In genomic region chr6:149217466-149217888, GRCh38 we compare ENCODE assay signal across 10 cellular contexts.
DNase-seq lines count a peak whose midpoint lies in the region; ATAC-seq, FAIRE-seq and TF ChIP-seq lines count a peak whose summit lies in the region.
"Had no signal": no experiment of that assay in that cellular context is flagged by ENCODE, and none has a peak within 500 bp of the region (broad histone marks: within the 10 kb centered on the region; RNA-seq: fewer than 3 reads in every experiment).

No MANE protein-coding gene starts in this region.

- POLR2A ChIA-PET in OCI-LY7 (lab: Charles Lee), result interaction anchor here (0.9 kb wide), 1 partner anchor 13 kb away, joined by 3 read pairs; no protein-coding TSS in a partner anchor

- no peak overlapping the region for H3K4me3 ChIP-seq in OCI-LY7 (ENCODE audit: low read depth, low read length, poor library complexity, severe bottlenecking)
- H3K4me3 ChIP-seq in mucosa of descending colon, result no peak overlapping the region

- no TSS peak for BruUV-seq in OCI-LY7 (replicated peaks; lab: Mats Ljungman, UMichigan)

- TF ChIP-seq POLR2A in GM12892 (IDR thresholded peaks at IDR 0.05; ENCODE audit: low read depth, low read length), result no peak

- peak overlapping the region; percentile 17; the same call in 1 of the 2 replicates for H3K4me2 ChIP-seq in OCI-LY7 (ENCODE audit: low read length)

- no peaks in the 10 kb centered on the region for H3K4me1 ChIP-seq in OCI-LY7 (ENCODE audit: insufficient read depth, low read length, poor library complexity, severe bottlenecking)
- no peaks in the 10 kb centered on the region for H3K4me1 ChIP-seq in mucosa of descending colon (ENCODE audit: low read depth)

- TF ChIP-seq CTCF in OCI-LY7 (conservative IDR thresholded peaks at IDR 0.05; ENCODE audit: low read length) (no peak), mucosa of descending colon (IDR thresholded peaks at IDR 0.05) (no peak)

- CTCF ChIA-PET in OCI-LY7 (lab: Charles Lee; ENCODE audit: unreplicated experiment), result no interaction called here

- H3K9me2 ChIP-seq in OCI-LY7 (ENCODE audit: insufficient read depth, low read length), result no peaks in the 10 kb centered on the region

- no peak for DNase-seq in GM12892 (ENCODE audit: insufficient read length)
- DNase-seq in OCI-LY7 (ENCODE audit: low spot score), result peak; percentile 29
- no peak for DNase-seq in activated T-cell treated with anti-CD3 and anti-CD28 coated beads, Interleukin-2, amount 50 U/mL, for 1 hour
- DNase-seq in mucosa of descending colon, result no peak
- DNase-seq in cerebellum (ENCODE audit: low spot score), result no peak
- no peak for DNase-seq in pons (ENCODE audit: low spot score)
- DNase-seq: activated CD4-positive, alpha-beta T cell treated with anti-CD3 and anti-CD28 coated beads, Interleukin-2, amount 10 ng/mL, durations not matched to agents 7 days and 5 days; hippocampal formation had no signal

- peak overlapping the region; percentile 66 for H2AFZ ChIP-seq in OCI-LY7 (ENCODE audit: low read length)

- H3K9me3 ChIP-seq in OCI-LY7 (ENCODE audit: low read length) (no peaks in the 10 kb centered on the region), mucosa of descending colon (no peaks in the 10 kb centered on the region)

- no peak overlapping the region for H3K27ac ChIP-seq in OCI-LY7 (ENCODE audit: low read depth, low read length, poor library complexity, severe bottlenecking)

- no peaks in the 10 kb centered on the region for H4K20me1 ChIP-seq in OCI-LY7 (ENCODE audit: insufficient read depth, low read length)

- no peaks in the 10 kb centered on the region for H3K79me2 ChIP-seq in OCI-LY7 (ENCODE audit: insufficient read depth, low read depth, low read length)

- intact Hi-C loops in OCI-LY7 (cut with micrococcal nuclease; ENCODE audit: unreplicated experiment) (no loop called here), mucosa of descending colon (cut with DNase I, micrococcal nuclease) (no loop called here)

- peak; percentile 14 for FAIRE-seq in GM12892 (lab: Jason Lieb, UNC)

- ATAC-seq in GM19452 (IDR thresholded peaks at IDR 0.05; ENCODE audit: unreplicated experiment) (peak; percentile 82), HG03060 (IDR thresholded peaks at IDR 0.05; ENCODE audit: low read depth, unreplicated experiment) (peak; percentile 72), mucosa of descending colon (no peak)

- H3K36me3 ChIP-seq in OCI-LY7 (ENCODE audit: insufficient read depth, low read length) (no peaks in the 10 kb centered on the region), mucosa of descending colon (ENCODE audit: low read depth) (no peaks in the 10 kb centered on the region)
